Comparison of ENCODE assay signal across 8 cellular contexts in genomic region chr10:68721673-68721963, GRCh38. TPM values are rescaled to one million over a fixed set of nuclear protein-coding genes. Genes with fewer than 3 reads are reported as not detected.
DNase-seq lines count a peak whose midpoint lies in the region; ATAC-seq and TF ChIP-seq lines count a peak whose summit lies in the region.

No MANE protein-coding gene starts in this region.

- peaks cover 9% of the 10 kb centered on the region for H4K20me1 ChIP-seq in smooth muscle cell (ENCODE audit: low read depth)

- in situ Hi-C loops in HAP-1 (cut with MboI; ENCODE audit: low sequenced_read_pairs), result no loop called here

- H3K9ac ChIP-seq in smooth muscle cell (ENCODE audit: low read depth), result peak overlapping the region; percentile 98

- peak overlapping the region; percentile 96 to 98 for H3K4me3 Mint-ChIP-seq in CD14-positive monocyte
- peak overlapping the region; percentile 77 for H3K4me3 Mint-ChIP-seq in activated CD4-positive, alpha-beta memory T cell treated with anti-CD3 and anti-CD28 coated beads, Interleukin-2, amount 10 ng/mL, durations not matched to agents 7 days and 5 days

- DNase-seq in CD14-positive monocyte (ENCODE audit: low spot score) (no peak), HAP-1 (ENCODE audit: low spot score in 2 of 2) (no peak), right cardiac atrium (no peak), smooth muscle cell (lab: John Stamatoyannopoulos, UW; ENCODE audit: unreplicated experiment) (no peak), SKM-1 treated with dmso at 0.1 percent for 144 hours (lab: John Stamatoyannopoulos, UW; ENCODE audit: unreplicated experiment) (no peak)
- no peak for DNase-seq in activated CD4-positive, alpha-beta memory T cell treated with anti-CD3 and anti-CD28 coated beads, Interleukin-2, amount 10 ng/mL, durations not matched to agents 7 days and 5 days
- DNase-seq in stimulated activated CD4-positive, alpha-beta T cell treated with anti-CD3 and anti-CD28 coated beads, Interleukin-12 subunit alpha, Interleukin-12 subunit beta, amount 100 ng/mL, for 4 hours, result no peak

- peaks cover 31% of the 10 kb centered on the region for H3K36me3 ChIP-seq in HAP-1 (replicated peaks)
- H3K36me3 ChIP-seq in smooth muscle cell (ENCODE audit: low read depth), result no peaks in the 10 kb centered on the region

- H3F3A ChIP-seq in smooth muscle cell (ENCODE audit: low read depth), result no peaks in the 10 kb centered on the region

- no peaks in the 10 kb centered on the region for H3K27me3 ChIP-seq in HAP-1 (ENCODE audit: low read depth)
- H3K27me3 ChIP-seq in right cardiac atrium (ENCODE audit: control insufficient read depth, insufficient read depth), result no peaks in the 10 kb centered on the region
- H3K27me3 ChIP-seq in smooth muscle cell (ENCODE audit: low read depth), result no peaks in the 10 kb centered on the region

- H3K4me1 ChIP-seq in HAP-1 (no peaks in the 10 kb centered on the region; the same call in 1 of the 2 replicates), right cardiac atrium (ENCODE audit: control insufficient read depth, insufficient read depth, low read length) (no peaks in the 10 kb centered on the region), smooth muscle cell (ENCODE audit: low read depth) (peaks cover 11% of the 10 kb centered on the region)

- TF ChIP-seq CTCF in CD14-positive monocyte (IDR thresholded peaks at IDR 0.05) (no peak), smooth muscle cell (IDR thresholded peaks at IDR 0.05; ENCODE audit: borderline replicate concordance, insufficient read depth, poor library complexity, severe bottlenecking) (no peak)

- peaks cover 3 to 6% (median 5%) of the 10 kb centered on the region in 3 donors for H3K27me3 Mint-ChIP-seq in CD14-positive monocyte (ENCODE audit: low read depth in 3 of 3)
- no peaks in the 10 kb centered on the region for H3K27me3 Mint-ChIP-seq in activated CD4-positive, alpha-beta memory T cell treated with anti-CD3 and anti-CD28 coated beads, Interleukin-2, amount 10 ng/mL, durations not matched to agents 7 days and 5 days

- under 1% methylated on average over 23 of the region's 23 CpGs for WGBS in right cardiac atrium
- WGBS in smooth muscle cell (ENCODE audit: low lambda C conversion rate), result under 1% methylated on average over 23 of the region's 23 CpGs

- H3K4me3 ChIP-seq in HAP-1 (peak overlapping the region; percentile 76), right cardiac atrium (ENCODE audit: low read length) (peak overlapping the region; percentile 89), smooth muscle cell (peak overlapping the region; percentile 99)

- H3K4me1 Mint-ChIP-seq in CD14-positive monocyte, result peaks cover 10% of the 10 kb centered on the region
- H3K4me1 Mint-ChIP-seq in activated CD4-positive, alpha-beta memory T cell treated with anti-CD3 and anti-CD28 coated beads, Interleukin-2, amount 10 ng/mL, durations not matched to agents 7 days and 5 days, result peaks cover 21% of the 10 kb centered on the region

- H3K27ac Mint-ChIP-seq in CD14-positive monocyte, result peak overlapping the region; percentile 96 to 99 (median 98)
- peak overlapping the region; percentile 85 for H3K27ac Mint-ChIP-seq in activated CD4-positive, alpha-beta memory T cell treated with anti-CD3 and anti-CD28 coated beads, Interleukin-2, amount 10 ng/mL, durations not matched to agents 7 days and 5 days

- peaks cover 23 to 33% of the 10 kb centered on the region in 2 donors for H3K36me3 Mint-ChIP-seq in CD14-positive monocyte
- peaks cover 31% of the 10 kb centered on the region for H3K36me3 Mint-ChIP-seq in activated CD4-positive, alpha-beta memory T cell treated with anti-CD3 and anti-CD28 coated beads, Interleukin-2, amount 10 ng/mL, durations not matched to agents 7 days and 5 days (ENCODE audit: low read depth)

- CTCF ChIA-PET in activated CD4-positive, alpha-beta memory T cell treated with anti-CD3 and anti-CD28 coated beads, Interleukin-2, amount 10 ng/mL, durations not matched to agents 7 days and 5 days (lab: Charles Lee), result interaction anchor here (1.1 kb wide), 1 partner anchor 41 kb away, joined by 3 read pairs; no protein-coding TSS in a partner anchor

- ATAC-seq in right cardiac atrium (no peak), HG03469 (IDR thresholded peaks at IDR 0.05; ENCODE audit: unreplicated experiment) (no peak)

- H3K79me2 ChIP-seq in smooth muscle cell (ENCODE audit: low read depth), result peaks cover 43% of the 10 kb centered on the region

- peak overlapping the region; percentile 97 for H2AFZ ChIP-seq in smooth muscle cell (ENCODE audit: low read depth)

- peak overlapping the region; percentile 90 for H3K27ac ChIP-seq in right cardiac atrium (ENCODE audit: low read length)
- peak overlapping the region; percentile 94 for H3K27ac ChIP-seq in smooth muscle cell (ENCODE audit: low read depth)

- intact Hi-C loops in CD14-positive monocyte (cut with micrococcal nuclease) (loop anchor here in 1 of 2 donors (5.0 to 10.0 kb wide), 3 partner anchors 181 to 837 kb away; partner anchors contain the start of genes DDX50, SIRT1 and SLC25A16), right cardiac atrium (cut with DNase I) (loop anchor here in 2 of 4 donors (10.0 kb wide), 1 partner anchor 167 kb away; no protein-coding TSS in a partner anchor)

- H3K9me3 ChIP-seq in HAP-1, result peaks cover 2% of the 10 kb centered on the region; the same call in 1 of the 2 replicates
- no peaks in the 10 kb centered on the region for H3K9me3 ChIP-seq in right cardiac atrium (ENCODE audit: control insufficient read depth, low read length)
- H3K9me3 ChIP-seq in smooth muscle cell (replicated peaks; ENCODE audit: low read depth), result no peaks in the 10 kb centered on the region

- peak overlapping the region; percentile 96 for H3K4me2 ChIP-seq in smooth muscle cell

- H3K9me3 Mint-ChIP-seq in CD14-positive monocyte, result peaks cover 0 to 8% (median 3%) of the 10 kb centered on the region in 7 donors
- no peaks in the 10 kb centered on the region for H3K9me3 Mint-ChIP-seq in activated CD4-positive, alpha-beta memory T cell treated with anti-CD3 and anti-CD28 coated beads, Interleukin-2, amount 10 ng/mL, durations not matched to agents 7 days and 5 days

- POLR2A ChIA-PET in activated CD4-positive, alpha-beta memory T cell treated with anti-CD3 and anti-CD28 coated beads, Interleukin-2, amount 10 ng/mL, durations not matched to agents 7 days and 5 days (lab: Charles Lee), result interaction anchor here (1.0 to 1.5 kb wide), 11 partner anchors 9 to 390 kb away, joined by 3 to 9 read pairs (median 3); partner anchors contain the start of genes DDX21, DNA2, HNRNPH3 and SRGN

RNA-seq across cellular contexts. Expression of gene CCAR1, which starts 0.6 kb away (rescaled TPM):
- 10 to 100 TPM; 16.7 to 23.4 TPM for polyA plus RNA-seq in CD14-positive monocyte
- 10 to 100 TPM; 80.1 to 86.3 TPM for total RNA-seq in activated CD4-positive, alpha-beta memory T cell treated with anti-CD3 and anti-CD28 coated beads, Interleukin-2, amount 10 ng/mL, durations not matched to agents 7 days and 5 days
- 10 to 100 TPM; 29.2 to 35.4 (median 33.9) TPM for total RNA-seq in right cardiac atrium
- polyA plus RNA-seq in right cardiac atrium, result 31.5 TPM
- 48.7 and 53.1 TPM in 2 replicates for total RNA-seq in smooth muscle cell
- polyA plus RNA-seq in smooth muscle cell, result 51.4 and 57.9 TPM in 2 replicates
